In genomic region chr19:41530761-41531301, GRCh38 we compare ENCODE assay signal across 8 cellular contexts. TPM values are rescaled to one million over a fixed set of nuclear protein-coding genes. Genes with fewer than 3 reads are reported as not detected.
DNase-seq lines count a peak whose midpoint lies in the region; ATAC-seq and TF ChIP-seq lines count a peak whose summit lies in the region.

No MANE protein-coding gene starts in this region.

- peak overlapping the region; percentile 39 to 64 (median 44) for H3K27ac ChIP-seq in esophagus muscularis mucosa (replicated peaks in 1 of 4)

- H3K4me1 ChIP-seq in esophagus muscularis mucosa: peaks cover 6 to 16% (median 11%) of the 10 kb centered on the region in 4 donors

- peak; percentile 80 for ATAC-seq in sciatic nerve
- no peak for ATAC-seq in HG03280 (IDR thresholded peaks at IDR 0.05; ENCODE audit: unreplicated experiment)

- H3K9me3 ChIP-seq in esophagus muscularis mucosa: no peaks in the 10 kb centered on the region

- no peaks in the 10 kb centered on the region for H3K36me3 ChIP-seq in esophagus muscularis mucosa

- DNase-seq in SK-MEL-5 (ENCODE audit: low read depth, low spot score) (peak; percentile 74), esophagus muscularis mucosa (ENCODE audit: extremely low spot score) (peak; percentile 86), sciatic nerve (ENCODE audit: low spot score) (no peak), GM13977 (ENCODE audit: low spot score) (no peak), NCI-H1436 treated with DMSO at 0.1 percent for 48 hours (lab: John Stamatoyannopoulos, UW) (no peak), ACHN (no peak)

- intact Hi-C loops in esophagus muscularis mucosa (cut with DNase I) (no loop called here), sciatic nerve (cut with DNase I) (no loop called here)

- WGBS in esophagus muscularis mucosa: 33% methylated on average over 8 of the region's 8 CpGs

- TF ChIP-seq CTCF in esophagus muscularis mucosa (IDR thresholded peaks at IDR 0.05): no peak
- TF ChIP-seq CTCF in GM13977 (IDR thresholded peaks at IDR 0.05; ENCODE audit: extremely low read depth, insufficient read depth, missing control alignments): no peak

- H3K4me3 ChIP-seq in GM08714 (ENCODE audit: low read length): peak overlapping the region; percentile 63; the same call in 1 of the 2 replicates
- H3K4me3 ChIP-seq in esophagus muscularis mucosa: peak overlapping the region in 2 of 4 donors; percentile 8 to 16

- no peak for TF ChIP-seq POLR2A in esophagus muscularis mucosa (IDR thresholded peaks at IDR 0.05; ENCODE audit: low read depth)

- in situ Hi-C loops in SK-MEL-5 (cut with HindIII; ENCODE audit: low pct_unique_long_range_greater_than_20kb, low sequenced_read_pairs) (no loop called here), GM13977 (cut with MboI; ENCODE audit: low pct_unique_long_range_greater_than_20kb, low sequenced_read_pairs, unreplicated experiment) (no loop called here), ACHN (cut with HindIII; ENCODE audit: low pct_ligation_motif_present, low pct_unique_long_range_greater_than_20kb, low sequenced_read_pairs) (no loop called here)

- H3K27me3 ChIP-seq in esophagus muscularis mucosa: peaks cover 0 to 28% (median 0%) of the 10 kb centered on the region in 4 donors

- TF ChIP-seq EP300 in esophagus muscularis mucosa (IDR thresholded peaks at IDR 0.05): no peak

RNA-seq across cellular contexts. Expression of gene CEACAM21, which starts 45.1 kb away (rescaled TPM):
- 0.21 TPM in 1 of 2 replicates, not detected in the other for total RNA-seq in SK-MEL-5 (2014; rRNA removed; shearing (Covaris generic))
- polyA plus RNA-seq in SK-MEL-5 (2015; cell fraction: cytosol; rRNA removed): 0.06 TPM in 1 of 2 replicates, not detected in the other
- not detected in 2 replicates for polyA plus RNA-seq in SK-MEL-5 (2015; cell fraction: nucleus; rRNA removed)
- total RNA-seq in esophagus muscularis mucosa: 1 to 10 TPM in 1 of 4 donors, under 1 TPM in 1, not detected in 2; 0.83 to 1.8 TPM
- 2.5 TPM for total RNA-seq in sciatic nerve

Comparison
In these comparisons a context has a peak if more than half of its experiments do, and no peak if none do; other contexts are left out.
1. DNase-seq: peak in SK-MEL-5 (single experiment) and esophagus muscularis mucosa (single experiment); none in sciatic nerve (single experiment), GM13977 (single experiment), NCI-H1436 treated with DMSO at 0.1 percent for 48 hours (single experiment) and ACHN (single experiment).